Comparison of ENCODE assay signal across 19 cellular contexts in the genomic region with DNA sequence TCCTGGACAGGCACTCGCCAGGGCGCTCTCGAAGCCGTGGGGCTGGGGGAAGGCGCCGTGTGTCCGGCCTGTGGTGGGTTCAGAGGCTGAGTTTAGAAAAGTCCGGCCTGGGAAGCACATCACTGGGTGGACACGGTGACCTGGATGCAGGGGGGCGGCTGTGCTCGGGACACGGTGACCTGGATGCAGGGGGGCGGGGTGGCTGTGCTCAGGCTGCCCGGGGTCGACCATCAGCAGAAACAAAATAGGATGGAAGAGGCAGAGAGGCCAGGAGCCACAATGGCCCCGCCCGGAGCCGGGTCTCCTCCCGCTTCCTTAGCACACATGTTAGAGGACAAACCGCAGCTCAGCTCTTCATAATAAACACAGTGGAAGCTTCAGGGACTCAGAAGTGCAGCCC.
"Had no signal": no experiment of that assay in that cellular context is flagged by ENCODE, and none has a peak within 500 bp of the region (broad histone marks: within the 10 kb centered on the region; RNA-seq: fewer than 3 reads in every experiment).

No MANE protein-coding gene starts in this region.

- H3K36me3 ChIP-seq: MG63, SJCRH30 had no signal

- H3K9me3 ChIP-seq: MG63, SJCRH30 had no signal

- H3K4me3 ChIP-seq: MG63, SJCRH30 had no signal

- DNase-seq: IMR-90, Karpas-422, KG1, MG63, NCI-H1092, NCI-H1105 treated with DMSO at 0.1 percent for 48 hours, NCI-H1417 treated with DMSO at 0.1 percent for 48 hours, NCI-H146, NCI-H1694 treated with DMSO at 0.1 percent for 48 hours, NCI-H1930, NCI-H2081, NCI-H2107, NCI-H2227 treated with DMSO at 0.1 percent for 48 hours, NCI-H526 treated with DMSO at 0.1 percent for 48 hours, NCI-H774, RPMI8226, SHP77 treated with DMSO at 0.1 percent for 48 hours, SJCRH30 had no signal

- ATAC-seq: HepG2 had no signal

- H3K27ac ChIP-seq: SJCRH30 had no signal

- H3K27me3 ChIP-seq: SJCRH30 had no signal
